Comparison of ENCODE assay signal across 8 cellular contexts in genomic region chr1:241485554-241485992, GRCh38. TPM values are rescaled to one million over a fixed set of nuclear protein-coding genes. Genes with fewer than 3 reads are reported as not detected.
DNase-seq lines count a peak whose midpoint lies in the region; ATAC-seq, FAIRE-seq and TF ChIP-seq lines count a peak whose summit lies in the region.

No MANE protein-coding gene starts in this region.

- TF ChIP-seq POLR2A in NB4 (IDR thresholded peaks at IDR 0.05; ENCODE audit: extremely low read depth, insufficient read length) (no peak), K562 (conservative IDR thresholded peaks at IDR 0.05) (no peak)

- no peak overlapping the region for H3K27ac ChIP-seq in 22Rv1
- no peak overlapping the region; the same call in 2 of the 3 replicates for H3K27ac ChIP-seq in K562 (ENCODE audit: extremely low read depth, low read depth, low read length)
- no peak overlapping the region for H3K27ac ChIP-seq in right cardiac atrium (ENCODE audit: low read length)

- DNase-seq in GM13976 (ENCODE audit: low spot score) (peak; percentile 32), NB4 (ENCODE audit: low read depth) (peak; percentile 37), K562 (ENCODE audit: extremely low read depth in 1 of 4, low spot score in 3 of 4) (peak; percentile 49 to 68 (median 59)), NCI-H187 treated with DMSO at 0.1 percent for 48 hours (lab: John Stamatoyannopoulos, UW) (no peak), right cardiac atrium (no peak)
- no peak for DNase-seq in stimulated activated naive CD8-positive, alpha-beta T cell treated with anti-CD3 and anti-CD28 coated beads, Interleukin-15, Interleukin-2, amounts not matched to agents 100 U/mL and 50 U/mL, for 24 hours

- TF ChIP-seq EP300 in K562 (IDR thresholded peaks at IDR 0.05; ENCODE audit: low read length), result no peak; the same call in 1 of the 2 replicates

- 2% methylated on average over 4 of the region's 4 CpGs for WGBS in K562 (ENCODE audit: insufficient coverage, low coverage, missing lambda C conversion rate)
- 87% methylated on average over 4 of the region's 4 CpGs for WGBS in right cardiac atrium

- H3K27me3 ChIP-seq in K562 (ENCODE audit: control insufficient read depth in 2 of 2, insufficient read depth in 2 of 2, low read length in 2 of 2) (no peaks in the 10 kb centered on the region), right cardiac atrium (ENCODE audit: control insufficient read depth, insufficient read depth) (no peaks in the 10 kb centered on the region)

- in situ Hi-C loops in GM13976 (cut with MboI; ENCODE audit: low sequenced_read_pairs, unreplicated experiment), result no loop called here
- in situ Hi-C loops in K562 (cut with MboI), result no loop called here

- no peaks in the 10 kb centered on the region for H3K36me3 ChIP-seq in K562 (ENCODE audit: control insufficient read depth, insufficient read depth, low read length)

- H3K4me1 ChIP-seq in K562 (replicated peaks in 1 of 2; ENCODE audit: control insufficient read depth in 2 of 2, insufficient read depth in 2 of 2, low read length in 2 of 2) (peaks cover 0 to 18% of the 10 kb centered on the region in 2 experiments; a peak in 2 of 5 replicates), right cardiac atrium (ENCODE audit: control insufficient read depth, insufficient read depth, low read length) (no peaks in the 10 kb centered on the region)

- peak overlapping the region; percentile 47; the same call in 1 of the 2 replicates for H2AFZ ChIP-seq in K562 (ENCODE audit: low read depth, low read length)

- TF ChIP-seq RAD21 in K562 (CRISPR knock-in tag; conservative IDR thresholded peaks at IDR 0.05 in 1 of 2, IDR thresholded peaks at IDR 0.05 in 1 of 2), result peak; percentile 34 to 71; a peak in 3 of 4 replicates

- H4K20me1 ChIP-seq in K562 (replicated peaks; ENCODE audit: control insufficient read depth, insufficient read depth, low read length), result no peaks in the 10 kb centered on the region

- intact Hi-C loops in K562 (cut with micrococcal nuclease), result loop anchor here (1.0 to 5.0 kb wide), 4 partner anchors 78 to 1293 kb away; no protein-coding TSS in a partner anchor
- intact Hi-C loops in right cardiac atrium (cut with DNase I), result no loop called here

- H3K4me3 ChIP-seq in NB4 (ENCODE audit: low read depth, low read length) (no peak overlapping the region), K562 (no peak overlapping the region), right cardiac atrium (ENCODE audit: low read length) (no peak overlapping the region)

- peak; percentile 81 for TF ChIP-seq CTCF in 22Rv1 (IDR thresholded peaks at IDR 0.05)
- TF ChIP-seq CTCF in GM13976 (IDR thresholded peaks at IDR 0.05; ENCODE audit: borderline replicate concordance, control extremely low read depth, extremely low read depth, insufficient read depth, missing control alignments), result peak; percentile 33
- peak; percentile 33 for TF ChIP-seq CTCF in NB4 (IDR thresholded peaks at IDR 0.05; ENCODE audit: low read depth, low read length)
- TF ChIP-seq CTCF in K562 (IDR thresholded peaks at IDR 0.05 in 2 of 3, conservative IDR thresholded peaks at IDR 0.05 in 1 of 3; ENCODE audit: insufficient read depth in 2 of 3, low read depth in 1 of 3, low read length in 3 of 3), result peak; percentile 49 to 77 (median 68)

- no peaks in the 10 kb centered on the region for H3K9me3 ChIP-seq in K562 (replicated peaks; ENCODE audit: control insufficient read depth, insufficient read depth, low read depth, low read length)
- no peaks in the 10 kb centered on the region for H3K9me3 ChIP-seq in right cardiac atrium (ENCODE audit: control insufficient read depth, low read length)

- H3K4me2 ChIP-seq in K562 (ENCODE audit: insufficient read depth, low read length), result peak overlapping the region; percentile 61

- POLR2A ChIA-PET in K562 (lab: Yijun Ruan, JAX), result interaction anchor here (0.6 to 2.0 kb wide), 8 partner anchors 9 to 515 kb away, joined by 3 to 11 read pairs (median 4); partner anchors contain the start of gene FH

- H3K9ac ChIP-seq in K562 (ENCODE audit: insufficient read depth in 1 of 2, low read depth in 2 of 2, low read length in 2 of 2), result no peak overlapping the region

- peak; percentile 84 for FAIRE-seq in K562 (lab: Jason Lieb, UNC)

- BruUV-seq in K562 (replicated peaks; lab: Mats Ljungman, UMichigan), result no TSS peak

- H3K9me1 ChIP-seq in K562 (ENCODE audit: control insufficient read depth, insufficient read depth, low read length), result no peaks in the 10 kb centered on the region

- ATAC-seq in HG02610 (IDR thresholded peaks at IDR 0.05; ENCODE audit: unreplicated experiment) (peak; percentile 39), K562 (peak; percentile 89), right cardiac atrium (no peak)
- peak; percentile 71 for ATAC-seq in stimulated activated naive CD8-positive, alpha-beta T cell treated with anti-CD3 and anti-CD28 coated beads, Interleukin-15, Interleukin-2, amounts not matched to agents 100 U/mL and 50 U/mL, for 24 hours

- no peaks in the 10 kb centered on the region for H3K79me2 ChIP-seq in K562 (ENCODE audit: control insufficient read depth, insufficient read depth, low read length)

- CTCF ChIA-PET in K562 (lab: Yijun Ruan, JAX; ENCODE audit: low intra/inter-chr PET ratio), result interaction anchor here (1.6 kb wide), 1 partner anchor 598 kb away, joined by 5 read pairs; no protein-coding TSS in a partner anchor

TF ChIP-seq in K562, 482 proteins besides CTCF, POLR2A, EP300 and RAD21 (continues in another document):
- peak; percentile 62; the same call in 1 of the 2 replicates for TF ChIP-seq L3MBTL2 (IDR thresholded peaks at IDR 0.05)
- TF ChIP-seq TFAM (CRISPR knock-in tag; conservative IDR thresholded peaks at IDR 0.05), result no peak
- TF ChIP-seq MED1 (CRISPR knock-in tag; IDR thresholded peaks at IDR 0.05; ENCODE audit: borderline replicate concordance), result no peak
- no peak for TF ChIP-seq TCF7L2 (IDR thresholded peaks at IDR 0.05; ENCODE audit: low read depth, low read length)
- TF ChIP-seq SMAD3 (CRISPR knock-in tag; conservative IDR thresholded peaks at IDR 0.05), result no peak
- TF ChIP-seq ATF3 (IDR thresholded peaks at IDR 0.05), result peak; percentile 61
- TF ChIP-seq ATF3 (CRISPR knock-in tag; conservative IDR thresholded peaks at IDR 0.05), result no peak; the same call in 1 of the 2 replicates
- TF ChIP-seq SMARCA4 (IDR thresholded peaks at IDR 0.05), result peak; percentile 75

RNA-seq across cellular contexts. Expression of gene FH, which starts 34.0 kb away (rescaled TPM):
- 50.4 and 162 TPM in 2 replicates for total RNA-seq in K562 (2011; cell fraction: chromatin; rRNA removed; ENCODE audit: low replicate concordance)
- total RNA-seq in K562 (2011; cell fraction: nucleolus; rRNA removed), result 40.0 and 44.2 TPM in 2 replicates
- total RNA-seq in K562 (2011; cell fraction: nucleoplasm; rRNA removed), result 59.3 and 65.7 TPM in 2 replicates
- 130 and 160 TPM in 2 replicates for total RNA-seq in K562 (2014; rRNA removed)
- total RNA-seq in K562 (2014; rRNA removed; fragmentation: Illumina TruSeq; extraction: Trizol), result 240 and 270 TPM in 2 replicates
- 214 and 215 TPM in 2 replicates for total RNA-seq in K562 (2015; rRNA removed; fragmentation: Illumina TruSeq; extraction: Trizol)
- total RNA-seq in K562 (2021), result 208 and 211 TPM in 2 replicates
- 184 and 233 TPM in 2 replicates for polyA plus RNA-seq in K562 (2011; rRNA removed)
- polyA plus RNA-seq in K562 (2011; cell fraction: cytosol; rRNA removed), result 87.3 and 123 TPM in 2 replicates
- polyA plus RNA-seq in K562 (2011; cell fraction: nucleus; rRNA removed), result 59.9 and 94.3 TPM in 2 replicates
- 169 and 211 TPM in 2 replicates for polyA plus RNA-seq in K562 (2012)
- 187 and 196 TPM in 2 replicates for polyA plus RNA-seq in K562 (2014; fragmentation: Illumina TruSeq; extraction: Trizol)
- 100 to 1,000 TPM; 117 to 163 TPM for polyA plus RNA-seq in K562 (2014; fragmentation: Nextera tagmentation; extraction: Ambion mirVana)
- polyA plus RNA-seq in K562 (2014; rRNA removed), result 224 and 237 TPM in 2 replicates
- polyA minus RNA-seq in K562 (2011; rRNA and poly(A)+ RNA removed), result 394 and 403 TPM in 2 replicates
- polyA minus RNA-seq in K562 (2011; cell fraction: cytosol; rRNA and poly(A)+ RNA removed), result 91.0 and 111 TPM in 2 replicates
- 64.4 and 99.4 TPM in 2 replicates for polyA minus RNA-seq in K562 (2011; cell fraction: nucleus; rRNA and poly(A)+ RNA removed)
- 100 to 1,000 TPM; 149 to 188 (median 165) TPM for total RNA-seq in right cardiac atrium
- polyA plus RNA-seq in right cardiac atrium, result 232 TPM

RNA-seq across cellular contexts. Expression of gene KMO, which starts 46.6 kb away (rescaled TPM):
- not detected in 2 replicates for total RNA-seq in K562 (2011; cell fraction: chromatin; rRNA removed; ENCODE audit: low replicate concordance)
- total RNA-seq in K562 (2011; cell fraction: nucleolus; rRNA removed), result not detected in 2 replicates
- 0.53 TPM in 1 of 2 replicates, not detected in the other for total RNA-seq in K562 (2011; cell fraction: nucleoplasm; rRNA removed)
- total RNA-seq in K562 (2014; rRNA removed), result not detected in 2 replicates
- total RNA-seq in K562 (2014; rRNA removed; fragmentation: Illumina TruSeq; extraction: Trizol), result not detected in 2 replicates
- total RNA-seq in K562 (2015; rRNA removed; fragmentation: Illumina TruSeq; extraction: Trizol), result 0.11 and 0.19 TPM in 2 replicates
- total RNA-seq in K562 (2021), result not detected in 2 replicates
- 0.01 and 0.03 TPM in 2 replicates for polyA plus RNA-seq in K562 (2011; rRNA removed)
- not detected in 2 replicates for polyA plus RNA-seq in K562 (2011; cell fraction: cytosol; rRNA removed)
- polyA plus RNA-seq in K562 (2011; cell fraction: nucleus; rRNA removed), result 0.03 TPM in 1 of 2 replicates, not detected in the other
- polyA plus RNA-seq in K562 (2012), result 0.06 and 0.12 TPM in 2 replicates
- not detected in 2 replicates for polyA plus RNA-seq in K562 (2014; fragmentation: Illumina TruSeq; extraction: Trizol)
- under 1 TPM in 1 of 2 experiments, not detected in 1; 0.01 TPM for polyA plus RNA-seq in K562 (2014; fragmentation: Nextera tagmentation; extraction: Ambion mirVana)
- 0.04 TPM in 1 of 2 replicates, not detected in the other for polyA plus RNA-seq in K562 (2014; rRNA removed)
- polyA minus RNA-seq in K562 (2011; rRNA and poly(A)+ RNA removed), result not detected in 2 replicates
- polyA minus RNA-seq in K562 (2011; cell fraction: cytosol; rRNA and poly(A)+ RNA removed), result not detected in 2 replicates
- 0.11 TPM in 1 of 2 replicates, not detected in the other for polyA minus RNA-seq in K562 (2011; cell fraction: nucleus; rRNA and poly(A)+ RNA removed)
- 1 to 10 TPM in 1 of 4 donors, under 1 TPM in 3; 0.63 to 1.5 (median 0.79) TPM for total RNA-seq in right cardiac atrium
- polyA plus RNA-seq in right cardiac atrium, result 0.29 TPM

Comparison
In these comparisons a context has a peak if more than half of its experiments do, and no peak if none do; other contexts are left out.
1. DNase-seq: peak in GM13976 (single experiment), NB4 (single experiment) and K562 (4 of 4); none in stimulated activated naive CD8-positive, alpha-beta T cell treated with anti-CD3 and anti-CD28 coated beads, Interleukin-15, Interleukin-2, amounts not matched to agents 100 U/mL and 50 U/mL, for 24 hours (single experiment), NCI-H187 treated with DMSO at 0.1 percent for 48 hours (single experiment) and right cardiac atrium (0 of 3).
2. ATAC-seq: peak in HG02610 (single experiment), K562 (single experiment) and stimulated activated naive CD8-positive, alpha-beta T cell treated with anti-CD3 and anti-CD28 coated beads, Interleukin-15, Interleukin-2, amounts not matched to agents 100 U/mL and 50 U/mL, for 24 hours (single experiment); none in right cardiac atrium (0 of 2).
3. Peak in every context shown above with its lines, with median percentiles within 50 percentile points of each other: CTCF ChIP-seq.